In the genomic region with DNA sequence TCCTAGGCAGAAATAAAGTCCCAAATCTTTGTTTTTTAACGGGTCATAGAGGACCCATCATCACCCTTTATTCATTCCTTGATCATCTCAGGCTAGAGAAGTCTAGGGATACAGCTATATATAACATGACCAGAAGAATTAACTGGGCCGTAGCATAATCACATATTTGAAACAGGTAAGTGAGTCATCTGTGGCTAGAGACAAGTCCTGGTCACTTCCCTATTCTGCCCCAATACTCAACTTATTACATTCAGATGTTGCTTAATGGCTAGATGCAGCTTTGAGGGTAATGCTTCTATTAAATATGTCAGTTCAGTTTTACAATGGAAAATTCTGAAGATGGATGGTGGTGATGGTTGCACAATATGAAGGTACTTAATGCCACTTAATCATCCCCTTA, we compare ENCODE assay signal across 13 cellular contexts. TPM values are rescaled to one million over a fixed set of nuclear protein-coding genes. Genes with fewer than 3 reads are reported as not detected.
DNase-seq lines count a peak whose midpoint lies in the region; ATAC-seq and TF ChIP-seq lines count a peak whose summit lies in the region.
"Had no signal": no experiment of that assay in that cellular context is flagged by ENCODE, and none has a peak within 500 bp of the region (broad histone marks: within the 10 kb centered on the region; RNA-seq: fewer than 3 reads in every experiment).

No MANE protein-coding gene starts in this region.

- H3K27ac ChIP-seq in foreskin keratinocyte = no peak overlapping the region
- H3K27ac ChIP-seq: neural progenitor cell, Peyer's patch, stomach had no signal

- H3K27me3 ChIP-seq in foreskin keratinocyte = no peaks in the 10 kb centered on the region
- H3K27me3 ChIP-seq: neural progenitor cell, Peyer's patch, stomach had no signal

- no peaks in the 10 kb centered on the region for H3K4me1 ChIP-seq in foreskin keratinocyte
- H3K4me1 ChIP-seq: neural progenitor cell, Peyer's patch, stomach had no signal

- TF ChIP-seq CTCF in foreskin keratinocyte (conservative IDR thresholded peaks at IDR 0.05) = no peak

- DNase-seq in foreskin keratinocyte = peak in 1 of 2 donors; percentile 13
- DNase-seq in inferior parietal cortex (ENCODE audit: extremely low spot score) = no peak
- no peak for DNase-seq in NCI-H146 (lab: John Stamatoyannopoulos, UW)
- DNase-seq in stimulated activated CD4-positive, alpha-beta T cell treated with anti-CD3 and anti-CD28 coated beads, Interleukin-4, amount 100 ng/mL, for 24 hours = no peak
- no peak for DNase-seq in T-helper 1 cell
- DNase-seq: activated naive CD4-positive, alpha-beta T cell; cortex of kidney; Peyer's patch; stomach had no signal

- ATAC-seq in GM19351 (IDR thresholded peaks at IDR 0.05; ENCODE audit: unreplicated experiment) = peak; percentile 74
- ATAC-seq in HG02642 (IDR thresholded peaks at IDR 0.05; ENCODE audit: poor library complexity, unreplicated experiment) = peak; percentile 64
- peak; percentile 49 for ATAC-seq in HG03520 (IDR thresholded peaks at IDR 0.05; ENCODE audit: unreplicated experiment)
- ATAC-seq in foreskin keratinocyte = peak; percentile 29

RNA-seq across cellular contexts. Expression of gene EXO1, which starts 47.0 kb away (rescaled TPM):
- 19.6 and 26.4 TPM in 2 replicates for total RNA-seq in foreskin keratinocyte
- polyA plus RNA-seq in foreskin keratinocyte = 7.5 and 11.6 TPM in 2 replicates
